7 cellular contexts compared by ENCODE assay signal in the genomic region with DNA sequence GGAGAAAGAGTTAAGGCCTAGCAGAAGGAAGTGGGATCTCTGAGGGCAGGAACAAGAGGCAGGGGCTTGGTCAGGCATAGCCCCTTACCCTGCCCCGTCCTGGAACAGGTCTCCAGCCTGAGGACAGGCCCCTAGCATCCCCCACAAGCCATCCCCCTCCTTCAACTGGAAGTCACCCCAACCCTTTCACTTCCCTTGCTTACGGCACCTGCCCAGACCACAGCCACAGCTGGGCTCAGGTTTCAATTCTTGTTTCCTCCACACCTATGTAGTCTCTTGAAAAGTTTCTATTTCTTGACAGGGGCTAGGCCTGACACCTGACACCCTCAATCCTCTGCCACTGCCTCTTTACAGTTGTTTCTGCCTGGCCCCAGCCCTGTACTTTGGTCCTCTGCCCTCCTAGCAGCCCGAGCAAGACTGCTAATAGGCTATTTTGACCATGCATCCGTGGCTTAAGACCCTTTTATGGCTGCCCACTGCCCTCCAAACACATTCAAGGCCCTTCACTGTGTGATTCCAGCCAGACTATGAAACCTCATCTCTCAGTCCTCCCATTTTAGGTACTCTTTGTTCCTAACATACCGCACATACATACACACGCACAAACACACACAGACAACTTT. TPM values are rescaled to one million over a fixed set of nuclear protein-coding genes. Genes with fewer than 3 reads are reported as not detected.
DNase-seq lines count a peak whose midpoint lies in the region; ATAC-seq and TF ChIP-seq lines count a peak whose summit lies in the region.

No MANE protein-coding gene starts in this region.

- no peak overlapping the region for H3K27ac Mint-ChIP-seq in chondrocyte (ENCODE audit: unreplicated experiment)

- no peaks in the 10 kb centered on the region for H3K27me3 Mint-ChIP-seq in chondrocyte (ENCODE audit: low read depth)

- H3K9me3 Mint-ChIP-seq in chondrocyte (ENCODE audit: low read depth): no peaks in the 10 kb centered on the region

- no peaks in the 10 kb centered on the region for H3K36me3 Mint-ChIP-seq in chondrocyte (ENCODE audit: low read depth)

- in situ Hi-C loops in GM18951 (cut with MboI; ENCODE audit: low sequenced_read_pairs, unreplicated experiment): no loop called here

- DNase-seq in NOMO-1 treated with dmso at 0.1 percent for 144 hours (lab: John Stamatoyannopoulos, UW; ENCODE audit: unreplicated experiment): peak; percentile 25
- DNase-seq in chondrocyte (ENCODE audit: low spot score): peak; percentile 41
- DNase-seq in stimulated activated naive CD8-positive, alpha-beta T cell treated with anti-CD3 and anti-CD28 coated beads, Interleukin-15, Interleukin-2, amounts not matched to agents 100 U/mL and 50 U/mL, for 24 hours: peak; percentile 48
- DNase-seq in inferior parietal cortex (ENCODE audit: extremely low spot score): no peak
- no peak for DNase-seq in iPS-NIHi7 (ENCODE audit: extremely low spot score)

- TF ChIP-seq POLR2A in GM18951 (IDR thresholded peaks at IDR 0.05; ENCODE audit: extremely low read depth, insufficient read depth, insufficient read length): peak; percentile 73

- H3K4me1 Mint-ChIP-seq in chondrocyte (ENCODE audit: low read depth): peaks cover 65% of the 10 kb centered on the region

- ATAC-seq in HG02870 (IDR thresholded peaks at IDR 0.05; ENCODE audit: unreplicated experiment): peak; percentile 60
- ATAC-seq in stimulated activated naive CD8-positive, alpha-beta T cell treated with anti-CD3 and anti-CD28 coated beads, Interleukin-15, Interleukin-2, amounts not matched to agents 100 U/mL and 50 U/mL, for 24 hours: peak; percentile 63

- no peak overlapping the region for H3K4me3 Mint-ChIP-seq in chondrocyte (ENCODE audit: unreplicated experiment)

- no peak for TF ChIP-seq CTCF in chondrocyte (IDR thresholded peaks at IDR 0.05)

RNA-seq across cellular contexts. Expression of gene FCHSD2, which starts 10.9 kb away (rescaled TPM):
- total RNA-seq in chondrocyte: 38.7 to 69.5 TPM (median 66.8 TPM) in 3 replicates

Comparison
In these comparisons a context has a peak if more than half of its experiments do, and no peak if none do; other contexts are left out.
1. DNase-seq: peak in NOMO-1 treated with dmso at 0.1 percent for 144 hours (single experiment), chondrocyte (single experiment) and stimulated activated naive CD8-positive, alpha-beta T cell treated with anti-CD3 and anti-CD28 coated beads, Interleukin-15, Interleukin-2, amounts not matched to agents 100 U/mL and 50 U/mL, for 24 hours (single experiment); none in inferior parietal cortex (single experiment) and iPS-NIHi7 (single experiment).